ENCODE assay signal across 1 cellular context in the genomic region with DNA sequence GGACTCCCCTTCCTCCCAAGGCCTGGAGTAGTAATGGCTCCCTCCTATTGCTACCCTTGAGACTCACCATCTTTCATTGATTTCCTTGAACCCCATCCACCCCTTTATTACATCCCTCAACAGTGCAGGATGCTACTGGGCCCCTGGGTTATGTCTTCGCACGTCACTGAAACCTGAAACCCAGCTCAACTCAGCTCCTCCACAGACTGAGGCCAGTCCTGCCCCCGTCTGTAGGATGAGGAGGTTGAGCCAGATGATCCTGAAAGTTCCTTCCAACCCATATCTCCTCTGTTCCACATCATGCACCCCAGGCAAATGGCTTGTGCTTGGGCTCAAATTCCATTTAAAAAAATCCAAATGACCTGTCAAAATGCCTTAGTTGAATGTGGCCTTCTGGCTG.
TF ChIP-seq lines count a peak whose summit lies in the region.

No MANE protein-coding gene starts in this region.

TF ChIP-seq in GM23338, 12 proteins besides CTCF, POLR2A, EP300 and RAD21:
- TF ChIP-seq, protein P1, sequence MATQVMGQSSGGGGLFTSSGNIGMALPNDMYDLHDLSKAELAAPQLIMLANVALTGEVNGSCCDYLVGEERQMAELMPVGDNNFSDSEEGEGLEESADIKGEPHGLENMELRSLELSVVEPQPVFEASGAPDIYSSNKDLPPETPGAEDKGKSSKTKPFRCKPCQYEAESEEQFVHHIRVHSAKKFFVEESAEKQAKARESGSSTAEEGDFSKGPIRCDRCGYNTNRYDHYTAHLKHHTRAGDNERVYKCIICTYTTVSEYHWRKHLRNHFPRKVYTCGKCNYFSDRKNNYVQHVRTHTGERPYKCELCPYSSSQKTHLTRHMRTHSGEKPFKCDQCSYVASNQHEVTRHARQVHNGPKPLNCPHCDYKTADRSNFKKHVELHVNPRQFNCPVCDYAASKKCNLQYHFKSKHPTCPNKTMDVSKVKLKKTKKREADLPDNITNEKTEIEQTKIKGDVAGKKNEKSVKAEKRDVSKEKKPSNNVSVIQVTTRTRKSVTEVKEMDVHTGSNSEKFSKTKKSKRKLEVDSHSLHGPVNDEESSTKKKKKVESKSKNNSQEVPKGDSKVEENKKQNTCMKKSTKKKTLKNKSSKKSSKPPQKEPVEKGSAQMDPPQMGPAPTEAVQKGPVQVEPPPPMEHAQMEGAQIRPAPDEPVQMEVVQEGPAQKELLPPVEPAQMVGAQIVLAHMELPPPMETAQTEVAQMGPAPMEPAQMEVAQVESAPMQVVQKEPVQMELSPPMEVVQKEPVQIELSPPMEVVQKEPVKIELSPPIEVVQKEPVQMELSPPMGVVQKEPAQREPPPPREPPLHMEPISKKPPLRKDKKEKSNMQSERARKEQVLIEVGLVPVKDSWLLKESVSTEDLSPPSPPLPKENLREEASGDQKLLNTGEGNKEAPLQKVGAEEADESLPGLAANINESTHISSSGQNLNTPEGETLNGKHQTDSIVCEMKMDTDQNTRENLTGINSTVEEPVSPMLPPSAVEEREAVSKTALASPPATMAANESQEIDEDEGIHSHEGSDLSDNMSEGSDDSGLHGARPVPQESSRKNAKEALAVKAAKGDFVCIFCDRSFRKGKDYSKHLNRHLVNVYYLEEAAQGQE (IDR thresholded peaks at IDR 0.05; ENCODE audit: unreplicated experiment), result no peak
- TF ChIP-seq JUNB (IDR thresholded peaks at IDR 0.05; ENCODE audit: unreplicated experiment) (no peak), EZH2 (IDR thresholded peaks at IDR 0.05; ENCODE audit: low read depth, unreplicated experiment) (no peak), STAT1 (IDR thresholded peaks at IDR 0.05; ENCODE audit: unreplicated experiment) (no peak)
- TF ChIP-seq, protein P2, sequence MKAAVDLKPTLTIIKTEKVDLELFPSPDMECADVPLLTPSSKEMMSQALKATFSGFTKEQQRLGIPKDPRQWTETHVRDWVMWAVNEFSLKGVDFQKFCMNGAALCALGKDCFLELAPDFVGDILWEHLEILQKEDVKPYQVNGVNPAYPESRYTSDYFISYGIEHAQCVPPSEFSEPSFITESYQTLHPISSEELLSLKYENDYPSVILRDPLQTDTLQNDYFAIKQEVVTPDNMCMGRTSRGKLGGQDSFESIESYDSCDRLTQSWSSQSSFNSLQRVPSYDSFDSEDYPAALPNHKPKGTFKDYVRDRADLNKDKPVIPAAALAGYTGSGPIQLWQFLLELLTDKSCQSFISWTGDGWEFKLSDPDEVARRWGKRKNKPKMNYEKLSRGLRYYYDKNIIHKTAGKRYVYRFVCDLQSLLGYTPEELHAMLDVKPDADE (IDR thresholded peaks at IDR 0.05), result no peak
